19 cellular contexts compared by ENCODE assay signal in the genomic region with DNA sequence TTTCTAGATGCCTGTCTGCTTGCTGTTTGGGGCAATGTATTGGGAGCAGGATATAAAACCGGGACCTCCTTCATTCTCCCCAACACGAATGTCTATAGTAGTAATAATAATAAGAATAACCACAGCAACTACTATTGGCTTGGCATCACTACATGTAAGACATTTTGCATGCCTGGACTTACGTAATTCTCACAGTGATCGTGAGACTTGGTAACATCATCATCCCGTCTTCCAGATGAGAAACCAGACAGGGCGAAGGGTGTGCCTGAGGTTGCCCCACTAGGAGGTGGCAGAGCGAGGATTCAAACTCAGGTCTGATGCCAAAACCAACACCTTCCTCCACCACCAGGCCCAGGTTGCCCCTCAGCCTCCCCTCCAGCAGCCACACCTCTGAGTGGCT.
DNase-seq lines count a peak whose midpoint lies in the region; TF ChIP-seq lines count a peak whose summit lies in the region.
"Had no signal": no experiment of that assay in that cellular context is flagged by ENCODE, and none has a peak within 500 bp of the region (broad histone marks: within the 10 kb centered on the region; RNA-seq: fewer than 3 reads in every experiment).

No MANE protein-coding gene starts in this region.

- peaks cover 0 to 3% of the 10 kb centered on the region in 2 experiments for H3K36me3 ChIP-seq in mesenchymal stem cell (ENCODE audit: control insufficient read depth in 1 of 2, insufficient read depth in 2 of 2, low read depth in 1 of 2, low read length in 2 of 2)
- no peaks in the 10 kb centered on the region for H3K36me3 ChIP-seq in stomach smooth muscle (ENCODE audit: control insufficient read depth in 2 of 2, insufficient read depth in 2 of 2, low read length in 2 of 2)
- H3K36me3 ChIP-seq in esophagus squamous epithelium, result no peaks in the 10 kb centered on the region
- H3K36me3 ChIP-seq: WERI-Rb-1 had no signal

- no peak overlapping the region for H2BK120ac ChIP-seq in mesenchymal stem cell (ENCODE audit: low read depth, low read length)

- H3K4me1 ChIP-seq in mesenchymal stem cell (ENCODE audit: control insufficient read depth, insufficient read depth, low read depth, low read length) (peaks cover 22% of the 10 kb centered on the region), stomach smooth muscle (ENCODE audit: control insufficient read depth, insufficient read depth, low read length) (peaks cover 13% of the 10 kb centered on the region), esophagus squamous epithelium (peaks cover 0 to 9% (median 0%) of the 10 kb centered on the region in 3 donors)

- H2BK12ac ChIP-seq in mesenchymal stem cell (ENCODE audit: low read length in 2 of 2), result peak overlapping the region in 1 of 2 experiments; percentile 59

- H3K27me3 ChIP-seq in mesenchymal stem cell (ENCODE audit: control insufficient read depth in 1 of 2, insufficient read depth in 1 of 2, low read length in 2 of 2), result no peaks in the 10 kb centered on the region
- H3K27me3 ChIP-seq in stomach smooth muscle (ENCODE audit: control insufficient read depth in 1 of 2, insufficient read depth in 2 of 2, low read length in 2 of 2), result no peaks in the 10 kb centered on the region
- peaks cover 0 to 10% (median 0%) of the 10 kb centered on the region in 4 donors for H3K27me3 ChIP-seq in esophagus squamous epithelium
- H3K27me3 ChIP-seq: testis had no signal

- no peaks in the 10 kb centered on the region for H3K9me3 Mint-ChIP-seq in chondrocyte (ENCODE audit: low read depth)
- H3K9me3 Mint-ChIP-seq: dendritic cell treated with granulocyte-macrophage colony-stimulating factor and Interleukin-4, amounts not matched to agents 40 ng/mL and 50 ng/mL, for 4 days; natural killer cell had no signal

- H3K27ac ChIP-seq in mesenchymal stem cell (ENCODE audit: low read length, poor library complexity, severe bottlenecking), result no peak overlapping the region
- H3K27ac ChIP-seq in stomach smooth muscle (ENCODE audit: low read length), result peak overlapping the region; percentile 55
- H3K27ac ChIP-seq in esophagus squamous epithelium, result no peak overlapping the region
- H3K27ac ChIP-seq: testis, WERI-Rb-1 had no signal

- peaks cover 32% of the 10 kb centered on the region for H3K4me1 Mint-ChIP-seq in chondrocyte (ENCODE audit: low read depth)
- H3K4me1 Mint-ChIP-seq: B cell, natural killer cell had no signal

- no peaks in the 10 kb centered on the region for H3K27me3 Mint-ChIP-seq in chondrocyte (ENCODE audit: low read depth)
- H3K27me3 Mint-ChIP-seq: activated naive CD8-positive, alpha-beta T cell had no signal

- no peak overlapping the region for H3K4me2 ChIP-seq in mesenchymal stem cell (ENCODE audit: low read length, poor library complexity, severe bottlenecking)

- intact Hi-C loops in esophagus squamous epithelium (cut with DNase I), result no loop called here

- H3K4me3 ChIP-seq in mesenchymal stem cell (ENCODE audit: insufficient read depth in 1 of 2, low read depth in 1 of 2, low read length in 2 of 2), result no peak overlapping the region
- no peak overlapping the region for H3K4me3 ChIP-seq in stomach smooth muscle (ENCODE audit: low read length in 2 of 2)
- H3K4me3 ChIP-seq in esophagus squamous epithelium, result no peak overlapping the region
- H3K4me3 ChIP-seq: testis had no signal

- no peaks in the 10 kb centered on the region for H3K36me3 Mint-ChIP-seq in chondrocyte (ENCODE audit: low read depth)
- H3K36me3 Mint-ChIP-seq: activated naive CD8-positive, alpha-beta T cell; natural killer cell had no signal

- peak; percentile 18 for TF ChIP-seq CTCF in chondrocyte (IDR thresholded peaks at IDR 0.05)
- TF ChIP-seq CTCF in esophagus squamous epithelium (IDR thresholded peaks at IDR 0.05), result no peak

- H3K9ac ChIP-seq in mesenchymal stem cell (ENCODE audit: low read length) (no peak overlapping the region), stomach smooth muscle (ENCODE audit: low read length in 2 of 2) (no peak overlapping the region)

- H4K91ac ChIP-seq in mesenchymal stem cell (ENCODE audit: low read length), result peak overlapping the region; percentile 34

- no peak overlapping the region for H2BK15ac ChIP-seq in mesenchymal stem cell (ENCODE audit: low read depth, poor library complexity, severe bottlenecking)

- H2AK5ac ChIP-seq in mesenchymal stem cell (ENCODE audit: low read length, severe bottlenecking), result peak overlapping the region; percentile 49

- H3K23ac ChIP-seq in mesenchymal stem cell (ENCODE audit: low read length in 2 of 2), result no peak overlapping the region

- 98% methylated on average over 5 of the region's 7 CpGs for WGBS in mesenchymal stem cell
- 76 to 84% methylated on average over 7 of the region's 7 CpGs for WGBS in esophagus squamous epithelium, 2 donors

- DNase-seq in activated CD8-positive, alpha-beta memory T cell treated with anti-CD3 and anti-CD28 coated beads, Interleukin-2, amount 50 U/mL, for 48 hours, result peak; percentile 32
- no peak for DNase-seq in activated CD8-positive, alpha-beta memory T cell treated with anti-CD3 and anti-CD28 coated beads, Interleukin-2, amount 50 U/mL, for 4 hours
- DNase-seq in chondrocyte (ENCODE audit: low spot score), result no peak
- DNase-seq in mesenchymal stem cell, result no peak
- DNase-seq in UCSD-AML1 (lab: John Stamatoyannopoulos, UW; ENCODE audit: unreplicated experiment), result no peak
- no peak for DNase-seq in esophagus squamous epithelium (lab: John Stamatoyannopoulos, UW)
- DNase-seq in HCEC 1CT, result no peak
- DNase-seq: activated CD4-positive, alpha-beta T cell treated with anti-CD3 and anti-CD28 coated beads, Interleukin-2, amount 50 U/mL, for 4 hours; natural killer cell; NCI-H1048; NCI-H510A; stimulated activated CD4-positive, alpha-beta T cell treated with anti-CD3 and anti-CD28 coated beads, Interleukin-12 subunit alpha, Interleukin-12 subunit beta, amount 100 ng/mL, for 4 hours; stimulated activated CD4-positive, alpha-beta T cell treated with anti-CD3 and anti-CD28 coated beads, Interleukin-4, amount 100 ng/mL, for 1 hour; WERI-Rb-1 had no signal

- H3K4ac ChIP-seq in mesenchymal stem cell (ENCODE audit: low read depth in 1 of 2, low read length in 2 of 2), result no peak overlapping the region

- no peak overlapping the region for H3K27ac Mint-ChIP-seq in chondrocyte (ENCODE audit: unreplicated experiment)
- H3K27ac Mint-ChIP-seq: activated naive CD8-positive, alpha-beta T cell; B cell; dendritic cell treated with granulocyte-macrophage colony-stimulating factor and Interleukin-4, amounts not matched to agents 40 ng/mL and 50 ng/mL, for 4 days; natural killer cell had no signal

- H3K14ac ChIP-seq in mesenchymal stem cell (ENCODE audit: low read length in 2 of 2), result peak overlapping the region in 1 of 2 experiments; percentile 42

- TF ChIP-seq POLR2A in esophagus squamous epithelium (IDR thresholded peaks at IDR 0.05), result no peak

- no peaks in the 10 kb centered on the region for H3K79me1 ChIP-seq in mesenchymal stem cell (replicated peaks; ENCODE audit: low read length, poor library complexity, severe bottlenecking)

- peak overlapping the region in 1 of 2 experiments; percentile 13 for H3K18ac ChIP-seq in mesenchymal stem cell (ENCODE audit: low read depth in 1 of 2, low read length in 2 of 2)

- H2AFZ ChIP-seq in mesenchymal stem cell (ENCODE audit: low read depth, low read length), result no peak overlapping the region

- no peak overlapping the region for H4K8ac ChIP-seq in mesenchymal stem cell (ENCODE audit: low read length)

- H3K9me3 ChIP-seq in mesenchymal stem cell (ENCODE audit: control insufficient read depth, low read length) (no peaks in the 10 kb centered on the region), stomach smooth muscle (ENCODE audit: control insufficient read depth in 2 of 2, low read length in 2 of 2) (no peaks in the 10 kb centered on the region), esophagus squamous epithelium (no peaks in the 10 kb centered on the region)
- H3K9me3 ChIP-seq: testis had no signal

- H3K4me3 Mint-ChIP-seq in chondrocyte (ENCODE audit: unreplicated experiment), result no peak overlapping the region
- H3K4me3 Mint-ChIP-seq: activated naive CD8-positive, alpha-beta T cell; B cell; dendritic cell treated with granulocyte-macrophage colony-stimulating factor and Interleukin-4, amounts not matched to agents 40 ng/mL and 50 ng/mL, for 4 days; natural killer cell had no signal

- no peak overlapping the region for H2BK5ac ChIP-seq in mesenchymal stem cell (ENCODE audit: low read depth, low read length, poor library complexity, severe bottlenecking)
